Comparison of ENCODE assay signal across 20 cellular contexts in genomic region chr3:16406175-16406574, GRCh38.
"Had no signal": no experiment of that assay in that cellular context is flagged by ENCODE, and none has a peak within 500 bp of the region (broad histone marks: within the 10 kb centered on the region; RNA-seq: fewer than 3 reads in every experiment).

No MANE protein-coding gene starts in this region.

- H3K9me3 ChIP-seq: ascending aorta, heart right ventricle, ovary, testis, upper lobe of right lung had no signal

- FAIRE-seq: bronchial epithelial cell, colon had no signal

- ATAC-seq: activated naive CD8-positive, alpha-beta T cell treated with anti-CD3 and anti-CD28 coated beads, Interleukin-2, amount 50 U/mL, for 24 hours; foreskin keratinocyte; heart right ventricle; left lobe of liver; stimulated activated naive CD8-positive, alpha-beta T cell treated with anti-CD3 and anti-CD28 coated beads, Interleukin-15, Interleukin-2, amounts not matched to agents 100 U/mL and 50 U/mL, for 24 hours; upper lobe of right lung had no signal

- DNase-seq: activated CD4-positive, alpha-beta memory T cell treated with anti-CD3 and anti-CD28 coated beads, Interleukin-2, amount 10 ng/mL, durations not matched to agents 7 days and 5 days; activated CD4-positive, alpha-beta T cell treated with anti-CD3 and anti-CD28 coated beads for 1 hour; activated naive CD4-positive, alpha-beta T cell; activated naive CD8-positive, alpha-beta T cell treated with anti-CD3 and anti-CD28 coated beads, Interleukin-2, amount 50 U/mL, for 24 hours; foreskin keratinocyte; heart right ventricle; islet precursor cell; mammary epithelial cell; nephron progenitor cell; ovary; stimulated activated CD4-positive, alpha-beta T cell treated with anti-CD3 and anti-CD28 coated beads, Interleukin-2, amount 100 ng/mL, for 48 hours; stimulated activated naive CD8-positive, alpha-beta T cell treated with anti-CD3 and anti-CD28 coated beads, Interleukin-15, Interleukin-2, amounts not matched to agents 100 U/mL and 50 U/mL, for 24 hours; testis; upper lobe of right lung had no signal

- H3K36me3 ChIP-seq: ovary had no signal

- H3K4me3 ChIP-seq: ascending aorta, heart right ventricle, ovary, testis, upper lobe of right lung had no signal

- H3K9me3 Mint-ChIP-seq: activated CD4-positive, alpha-beta memory T cell treated with anti-CD3 and anti-CD28 coated beads, Interleukin-2, amount 10 ng/mL, durations not matched to agents 7 days and 5 days; activated naive CD8-positive, alpha-beta T cell treated with anti-CD3 and anti-CD28 coated beads, Interleukin-2, amount 50 U/mL, for 24 hours; activated T-helper 1 cell treated with anti-CD3 and anti-CD28 coated beads, Interleukin-12 subunit alpha, Interleukin-12 subunit beta, Interleukin-2, Interleukin-4 antibody, amounts not matched to agents 30 ng/mL and 10 ng/mL and 1 ng/mL, durations not matched to agents 14 hours and 24 hours and 36 hours; nephron progenitor cell; T-helper 2 cell treated with Interferon-gamma antibody and Interleukin-4, amounts not matched to agents 5 μg/mL and 100 μg/mL, for 36 hours had no signal

- H3K4me3 Mint-ChIP-seq: activated CD4-positive, alpha-beta memory T cell treated with anti-CD3 and anti-CD28 coated beads, Interleukin-2, amount 10 ng/mL, durations not matched to agents 7 days and 5 days; activated naive CD8-positive, alpha-beta T cell treated with anti-CD3 and anti-CD28 coated beads, Interleukin-2, amount 50 U/mL, for 24 hours; activated T-helper 1 cell treated with anti-CD3 and anti-CD28 coated beads, Interleukin-12 subunit alpha, Interleukin-12 subunit beta, Interleukin-2, Interleukin-4 antibody, amounts not matched to agents 30 ng/mL and 10 ng/mL and 1 ng/mL, durations not matched to agents 14 hours and 24 hours and 36 hours; nephron progenitor cell; T-helper 2 cell treated with Interferon-gamma antibody and Interleukin-4, amounts not matched to agents 5 μg/mL and 100 μg/mL, for 36 hours had no signal

- H3K27ac ChIP-seq: ascending aorta, foreskin keratinocyte, ovary, testis, upper lobe of right lung had no signal

- H3K27ac Mint-ChIP-seq: activated CD4-positive, alpha-beta memory T cell treated with anti-CD3 and anti-CD28 coated beads, Interleukin-2, amount 10 ng/mL, durations not matched to agents 7 days and 5 days; activated naive CD8-positive, alpha-beta T cell treated with anti-CD3 and anti-CD28 coated beads, Interleukin-2, amount 50 U/mL, for 24 hours; activated T-helper 1 cell treated with anti-CD3 and anti-CD28 coated beads, Interleukin-12 subunit alpha, Interleukin-12 subunit beta, Interleukin-2, Interleukin-4 antibody, amounts not matched to agents 30 ng/mL and 10 ng/mL and 1 ng/mL, durations not matched to agents 14 hours and 24 hours and 36 hours; nephron progenitor cell; T-helper 2 cell treated with Interferon-gamma antibody and Interleukin-4, amounts not matched to agents 5 μg/mL and 100 μg/mL, for 36 hours had no signal

- H3K27me3 Mint-ChIP-seq: activated CD4-positive, alpha-beta memory T cell treated with anti-CD3 and anti-CD28 coated beads, Interleukin-2, amount 10 ng/mL, durations not matched to agents 7 days and 5 days; activated naive CD8-positive, alpha-beta T cell treated with anti-CD3 and anti-CD28 coated beads, Interleukin-2, amount 50 U/mL, for 24 hours had no signal

- H3K27me3 ChIP-seq: ascending aorta, foreskin keratinocyte, heart right ventricle, ovary, testis, upper lobe of right lung had no signal
